11 cellular contexts compared by ENCODE assay signal in the genomic region with DNA sequence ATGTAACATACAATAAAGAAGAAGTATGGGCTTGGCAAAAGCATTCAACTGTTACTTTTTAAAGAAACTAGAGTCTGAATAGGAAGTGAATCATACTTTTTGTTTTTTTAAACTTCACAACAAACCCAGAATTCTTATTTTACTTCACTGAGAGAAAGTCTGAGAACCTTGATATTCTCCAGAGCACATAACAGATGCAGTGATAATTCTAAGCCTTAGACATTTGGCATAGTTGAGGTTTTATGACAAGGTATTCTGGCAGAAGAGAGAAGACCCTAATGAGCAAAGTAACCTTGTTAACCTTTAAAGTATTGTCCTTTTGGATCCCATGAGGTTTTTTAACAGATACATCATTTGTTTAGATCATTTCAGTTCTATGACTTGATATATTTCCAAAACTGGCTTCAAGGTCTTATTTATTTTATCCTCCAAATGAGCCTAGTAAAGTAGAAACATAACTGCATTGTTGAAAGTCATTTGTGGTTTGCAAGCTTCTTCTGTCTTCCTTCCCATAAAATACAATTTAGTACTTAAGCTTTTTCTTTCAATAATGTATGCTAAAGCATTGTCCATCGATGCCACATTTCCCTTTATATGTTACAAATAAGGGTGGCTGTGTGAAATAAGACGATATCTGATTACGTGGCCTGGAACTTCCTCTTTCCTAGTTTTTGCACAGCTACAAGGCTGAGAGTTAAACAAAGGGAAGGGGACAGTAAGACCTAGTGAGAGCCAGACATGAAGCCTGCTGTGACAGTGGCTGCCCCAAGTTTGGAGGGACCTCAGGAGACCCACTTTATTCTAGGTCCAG.
DNase-seq lines count a peak whose midpoint lies in the region; ATAC-seq and TF ChIP-seq lines count a peak whose summit lies in the region.
"Had no signal": no experiment of that assay in that cellular context is flagged by ENCODE, and none has a peak within 500 bp of the region (broad histone marks: within the 10 kb centered on the region; RNA-seq: fewer than 3 reads in every experiment).

No MANE protein-coding gene starts in this region.

- H3K27ac Mint-ChIP-seq in stimulated activated naive B cell treated with anti-CD40 and anti-IgM and Interleukin-4, amounts not matched to agents 10 μg/mL and 1 μg/mL and 100 μg/mL, for 72 hours: no peak overlapping the region

- H3K27me3 ChIP-seq in GM23248 (replicated peaks; ENCODE audit: insufficient read depth) (no peaks in the 10 kb centered on the region), PC-3 (ENCODE audit: low read length) (no peaks in the 10 kb centered on the region)

- DNase-seq in GM23248: peak; percentile 30
- DNase-seq in PC-3: no peak
- DNase-seq in fibroblast of gingiva (ENCODE audit: low read depth): peak; percentile 8
- DNase-seq in stimulated activated naive B cell treated with anti-CD40 and anti-IgM and Interleukin-4, amounts not matched to agents 10 μg/mL and 1 μg/mL and 100 μg/mL, for 72 hours: no peak
- DNase-seq in NCI-H146 treated with DMSO at 0.1 percent for 48 hours (lab: John Stamatoyannopoulos, UW; ENCODE audit: unreplicated experiment): no peak
- no peak for DNase-seq in NCI-H748 (lab: John Stamatoyannopoulos, UW; ENCODE audit: unreplicated experiment)
- DNase-seq in NCI-H345 treated with DMSO at 0.1 percent for 48 hours (lab: John Stamatoyannopoulos, UW; ENCODE audit: unreplicated experiment): no peak
- DNase-seq in LoVo (ENCODE audit: low spot score): no peak
- DNase-seq: activated naive CD4-positive, alpha-beta T cell treated with Interleukin-2 at 50 U/mL for 16 hours; NCI-H1417 treated with DMSO at 0.1 percent for 48 hours had no signal

- H3K36me3 ChIP-seq in GM23248 (ENCODE audit: low read depth): no peaks in the 10 kb centered on the region
- no peaks in the 10 kb centered on the region for H3K36me3 ChIP-seq in PC-3 (ENCODE audit: low read depth, low read length)

- H3K79me2 ChIP-seq in GM23248 (ENCODE audit: insufficient read depth) (no peaks in the 10 kb centered on the region), PC-3 (ENCODE audit: low read length) (no peaks in the 10 kb centered on the region)

- peaks cover 18% of the 10 kb centered on the region for H3K4me1 ChIP-seq in GM23248 (ENCODE audit: insufficient read depth)
- peaks cover 22% of the 10 kb centered on the region for H3K4me1 ChIP-seq in PC-3 (ENCODE audit: insufficient read depth, low read length)

- in situ Hi-C loops in GM23248 (cut with MboI): no loop called here

- WGBS in GM23248 (ENCODE audit: low coverage in 1 of 2, low lambda C conversion rate in 2 of 2, missing lambda C conversion rate in 2 of 2), 2 experiments: 43 to 64% methylated on average over 3 of the region's 3 CpGs

- ATAC-seq in PC-3: no peak; the same call in 1 of the 2 replicates
- ATAC-seq in stimulated activated naive B cell treated with anti-CD40 and anti-IgM and Interleukin-4, amounts not matched to agents 10 μg/mL and 1 μg/mL and 100 μg/mL, for 72 hours (replicated peaks): peak; percentile 29 to 39

- H2AFZ ChIP-seq in GM23248 (peak overlapping the region; percentile 45; the same call in 1 of the 2 replicates), PC-3 (ENCODE audit: low read length) (peak overlapping the region; percentile 43)

- peaks cover 12 to 20% of the 10 kb centered on the region in 2 donors for H3K27me3 Mint-ChIP-seq in stimulated activated naive B cell treated with anti-CD40 and anti-IgM and Interleukin-4, amounts not matched to agents 10 μg/mL and 1 μg/mL and 100 μg/mL, for 72 hours

- H4K20me1 ChIP-seq in GM23248 (ENCODE audit: insufficient read depth) (no peaks in the 10 kb centered on the region), PC-3 (ENCODE audit: low read length) (no peaks in the 10 kb centered on the region)

- intact Hi-C loops in PC-3 (cut with micrococcal nuclease): no loop called here

- H3K4me2 ChIP-seq in GM23248 (ENCODE audit: unreplicated experiment) (peak overlapping the region; percentile 49), PC-3 (ENCODE audit: low read length) (no peak overlapping the region)

- no peaks in the 10 kb centered on the region for H3K36me3 Mint-ChIP-seq in stimulated activated naive B cell treated with anti-CD40 and anti-IgM and Interleukin-4, amounts not matched to agents 10 μg/mL and 1 μg/mL and 100 μg/mL, for 72 hours

- POLR2A ChIA-PET in PC-3 (lab: Charles Lee; ENCODE audit: unreplicated experiment): interaction anchor here (0.5 kb wide), 1 partner anchor 16 kb away, joined by 5 read pairs; no protein-coding TSS in a partner anchor

- H3K9me2 ChIP-seq in GM23248 (ENCODE audit: insufficient read depth) (no peaks in the 10 kb centered on the region), PC-3 (replicated peaks; ENCODE audit: low read length) (no peaks in the 10 kb centered on the region)

- TF ChIP-seq CTCF in PC-3 (conservative IDR thresholded peaks at IDR 0.05; ENCODE audit: low read depth, low read length): no peak

- H3F3A ChIP-seq in GM23248 (ENCODE audit: insufficient read depth) (peaks cover 16% of the 10 kb centered on the region), PC-3 (ENCODE audit: low read length, unreplicated experiment) (no peaks in the 10 kb centered on the region)

- no peak overlapping the region for H3K9ac ChIP-seq in GM23248
- H3K9ac ChIP-seq in PC-3 (ENCODE audit: low read length): no peak overlapping the region

- peaks cover 0 to 15% of the 10 kb centered on the region in 2 donors for H3K4me1 Mint-ChIP-seq in stimulated activated naive B cell treated with anti-CD40 and anti-IgM and Interleukin-4, amounts not matched to agents 10 μg/mL and 1 μg/mL and 100 μg/mL, for 72 hours

- peaks cover 0 to 6% of the 10 kb centered on the region in 2 donors for H3K9me3 Mint-ChIP-seq in stimulated activated naive B cell treated with anti-CD40 and anti-IgM and Interleukin-4, amounts not matched to agents 10 μg/mL and 1 μg/mL and 100 μg/mL, for 72 hours

- peak overlapping the region; percentile 18 for H3K27ac ChIP-seq in GM23248
- H3K27ac ChIP-seq in PC-3 (ENCODE audit: low read length): no peak overlapping the region

- H3K4me3 Mint-ChIP-seq in stimulated activated naive B cell treated with anti-CD40 and anti-IgM and Interleukin-4, amounts not matched to agents 10 μg/mL and 1 μg/mL and 100 μg/mL, for 72 hours: no peak overlapping the region
- H3K4me3 Mint-ChIP-seq: neural crest cell had no signal

- BruUV-seq in PC-3 (replicated peaks; lab: Mats Ljungman, UMichigan): no TSS peak

- H3K9me3 ChIP-seq in GM23248 (ENCODE audit: low read depth): no peaks in the 10 kb centered on the region
- H3K9me3 ChIP-seq in PC-3 (ENCODE audit: low read length): no peaks in the 10 kb centered on the region

- CTCF ChIA-PET in PC-3 (lab: Charles Lee): no interaction called here

- H3K4me3 ChIP-seq in GM23248 (no peak overlapping the region; the same call in 1 of the 2 replicates), PC-3 (ENCODE audit: low read length) (no peak overlapping the region)

Comparison
In these comparisons a context has a peak if more than half of its experiments do, and no peak if none do; other contexts are left out.
1. DNase-seq: peak in GM23248 (single experiment) and fibroblast of gingiva (single experiment); none in PC-3 (single experiment), stimulated activated naive B cell treated with anti-CD40 and anti-IgM and Interleukin-4, amounts not matched to agents 10 μg/mL and 1 μg/mL and 100 μg/mL, for 72 hours (single experiment), NCI-H146 treated with DMSO at 0.1 percent for 48 hours (single experiment), NCI-H748 (single experiment), NCI-H345 treated with DMSO at 0.1 percent for 48 hours (single experiment) and LoVo (single experiment).